Comparison of ENCODE assay signal across 19 cellular contexts in genomic region chrX:28880136-28880535, GRCh38.
"Had no signal": no experiment of that assay in that cellular context is flagged by ENCODE, and none has a peak within 500 bp of the region (broad histone marks: within the 10 kb centered on the region; RNA-seq: fewer than 3 reads in every experiment).

No MANE protein-coding gene starts in this region.

- H3K9me3 Mint-ChIP-seq: T-helper 2 cell treated with Interferon-gamma antibody and Interleukin-4, amounts not matched to agents 5 μg/mL and 100 μg/mL, for 36 hours had no signal

- H3K4me3 ChIP-seq: heart left ventricle, lung, mucosa of descending colon had no signal

- H3K27me3 Mint-ChIP-seq: activated CD4-positive, alpha-beta memory T cell treated with anti-CD3 and anti-CD28 coated beads for 36 hours; activated naive CD8-positive, alpha-beta T cell had no signal

- H3K4me3 Mint-ChIP-seq: activated CD4-positive, alpha-beta memory T cell treated with anti-CD3 and anti-CD28 coated beads for 36 hours; activated naive CD8-positive, alpha-beta T cell; natural killer cell; T-helper 2 cell treated with Interferon-gamma antibody and Interleukin-4, amounts not matched to agents 5 μg/mL and 100 μg/mL, for 36 hours had no signal

- H3K36me3 Mint-ChIP-seq: activated CD4-positive, alpha-beta memory T cell treated with anti-CD3 and anti-CD28 coated beads for 36 hours; activated naive CD8-positive, alpha-beta T cell had no signal

- H3K36me3 ChIP-seq: heart left ventricle had no signal

- H3K4me1 Mint-ChIP-seq: natural killer cell had no signal

- ATAC-seq: heart left ventricle, mucosa of descending colon, natural killer cell had no signal

- H3K27ac ChIP-seq: heart left ventricle had no signal

- H3K27me3 ChIP-seq: heart left ventricle had no signal

- DNase-seq: activated CD4-positive, alpha-beta memory T cell treated with anti-CD3 and anti-CD28 coated beads for 36 hours; activated CD4-positive, alpha-beta T cell treated with anti-CD3 and anti-CD28 coated beads for 1 hour; activated gamma-delta T cell; activated T-cell treated with anti-CD3 and anti-CD28 coated beads, Interleukin-2, amount 50 U/mL, for 48 hours; anterior cingulate cortex; central memory CD4-positive, alpha-beta T cell; cortex of kidney; effector CD8-positive, alpha-beta T cell; foreskin melanocyte; heart left ventricle; mucosa of descending colon; natural killer cell; SIG-M5; stimulated activated CD4-positive, alpha-beta T cell treated with anti-CD3 and anti-CD28 coated beads, Interleukin-15, amount 100 ng/mL, for 24 hours; stimulated activated CD4-positive, alpha-beta T cell treated with anti-CD3 and anti-CD28 coated beads, Interleukin-4, amount 100 ng/mL, for 24 hours; SW 1271 had no signal

- H3K9me3 ChIP-seq: mucosa of descending colon had no signal

- H3K27ac Mint-ChIP-seq: activated CD4-positive, alpha-beta memory T cell treated with anti-CD3 and anti-CD28 coated beads for 36 hours; activated naive CD8-positive, alpha-beta T cell; natural killer cell; T-helper 2 cell treated with Interferon-gamma antibody and Interleukin-4, amounts not matched to agents 5 μg/mL and 100 μg/mL, for 36 hours had no signal
